In the genomic region with DNA sequence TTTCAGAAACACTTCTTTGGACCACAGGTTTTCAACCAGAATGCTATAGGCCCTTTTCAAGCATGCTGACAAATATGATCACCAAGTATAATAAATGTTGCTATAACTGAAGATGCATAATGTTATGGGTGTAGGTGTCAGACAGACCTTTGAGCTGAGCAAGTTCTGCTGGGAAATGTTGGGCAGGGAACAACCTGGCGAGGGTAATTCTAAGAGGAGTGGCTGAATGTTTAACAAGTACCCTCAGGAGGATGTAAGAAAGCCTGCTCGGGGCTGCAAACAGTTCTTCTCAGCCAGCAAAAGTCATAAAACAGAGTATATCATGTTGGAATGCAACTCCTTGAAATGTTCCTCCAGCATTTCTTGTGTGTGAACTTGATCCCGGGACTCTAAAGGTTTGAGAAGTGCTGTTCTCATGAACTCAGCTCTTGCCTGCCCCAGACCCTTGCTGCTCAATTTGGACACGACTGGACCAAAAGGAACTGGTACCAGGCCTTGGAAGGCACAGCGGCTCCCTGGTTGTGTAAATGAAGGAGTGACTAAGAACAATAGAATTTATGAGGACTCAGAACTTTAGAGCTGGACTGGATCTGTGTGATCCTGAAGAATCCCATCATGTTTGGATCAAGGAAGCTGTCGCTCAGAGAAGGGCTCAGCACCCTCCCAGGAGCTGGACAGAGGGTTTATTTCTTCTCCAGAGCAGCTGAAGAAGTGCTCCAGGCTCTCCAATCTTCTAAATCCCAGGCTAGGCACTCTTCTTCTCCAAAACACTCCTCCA, we compare ENCODE assay signal across 30 cellular contexts.
"Had no signal": no experiment of that assay in that cellular context is flagged by ENCODE, and none has a peak within 500 bp of the region (broad histone marks: within the 10 kb centered on the region; RNA-seq: fewer than 3 reads in every experiment).

No MANE protein-coding gene starts in this region.

- H3K27ac Mint-ChIP-seq: activated CD4-positive, alpha-beta memory T cell treated with anti-CD3 and anti-CD28 coated beads, Interleukin-2, amount 10 ng/mL, durations not matched to agents 7 days and 5 days; activated CD4-positive, alpha-beta T cell treated with anti-CD3 and anti-CD28 coated beads, Interleukin-2, amount 10 ng/mL, durations not matched to agents 7 days and 5 days; activated naive CD4-positive, alpha-beta T cell treated with anti-CD3 and anti-CD28 coated beads, Interleukin-2, amount 50 U/mL, for 72 hours; activated T-cell treated with anti-CD3 and anti-CD28 coated beads, Interleukin-2, amount 50 U/mL, for 24 hours; brain; mesothelial cell of epicardium; neural progenitor cell; type B pancreatic cell; WTC11 had no signal

- H3K27me3 Mint-ChIP-seq: activated CD4-positive, alpha-beta memory T cell treated with anti-CD3 and anti-CD28 coated beads, Interleukin-2, amount 10 ng/mL, durations not matched to agents 7 days and 5 days; activated CD4-positive, alpha-beta T cell treated with anti-CD3 and anti-CD28 coated beads, Interleukin-2, amount 10 ng/mL, durations not matched to agents 7 days and 5 days; activated T-cell treated with anti-CD3 and anti-CD28 coated beads, Interleukin-2, amount 50 U/mL, for 24 hours; naive thymus-derived CD8-positive, alpha-beta T cell; type B pancreatic cell had no signal

- H3K9me3 Mint-ChIP-seq: activated CD4-positive, alpha-beta memory T cell treated with anti-CD3 and anti-CD28 coated beads, Interleukin-2, amount 10 ng/mL, durations not matched to agents 7 days and 5 days; activated CD4-positive, alpha-beta T cell treated with anti-CD3 and anti-CD28 coated beads, Interleukin-2, amount 10 ng/mL, durations not matched to agents 7 days and 5 days; activated naive CD4-positive, alpha-beta T cell treated with anti-CD3 and anti-CD28 coated beads, Interleukin-2, amount 50 U/mL, for 72 hours; activated T-cell treated with anti-CD3 and anti-CD28 coated beads, Interleukin-2, amount 50 U/mL, for 24 hours; brain; mesothelial cell of epicardium; naive thymus-derived CD8-positive, alpha-beta T cell; neural progenitor cell; type B pancreatic cell; WTC11 had no signal

- H3K9me3 ChIP-seq: ascending aorta, gastrocnemius medialis, right atrium auricular region, spleen, thoracic aorta, vagina had no signal

- ATAC-seq: activated naive CD4-positive, alpha-beta T cell treated with anti-CD3 and anti-CD28 coated beads, Interleukin-2, amount 50 U/mL, for 72 hours; gastrocnemius medialis; left cardiac atrium; naive thymus-derived CD8-positive, alpha-beta T cell; WTC11 had no signal

- H3K36me3 Mint-ChIP-seq: activated naive CD4-positive, alpha-beta T cell treated with anti-CD3 and anti-CD28 coated beads, Interleukin-2, amount 50 U/mL, for 72 hours; neural progenitor cell; type B pancreatic cell; WTC11 had no signal

- H3K36me3 ChIP-seq: ascending aorta, cardiac muscle cell, gastrocnemius medialis, neural progenitor cell, right atrium auricular region, spleen, thoracic aorta, vagina had no signal

- DNase-seq: activated CD4-positive, alpha-beta memory T cell treated with anti-CD3 and anti-CD28 coated beads, Interleukin-2, amount 10 ng/mL, durations not matched to agents 7 days and 5 days; activated CD4-positive, alpha-beta T cell treated with anti-CD3 and anti-CD28 coated beads for 1 hour; activated CD4-positive, alpha-beta T cell treated with anti-CD3 and anti-CD28 coated beads, Interleukin-2, amount 10 ng/mL, durations not matched to agents 7 days and 5 days; activated CD8-positive, alpha-beta memory T cell treated with anti-CD3 and anti-CD28 coated beads, Interleukin-2, amount 50 U/mL, for 48 hours; activated gamma-delta T cell treated with Interleukin-2 at 50 U/mL for 16 hours; activated T-cell treated with anti-CD3 and anti-CD28 coated beads, Interleukin-2, amount 50 U/mL, for 24 hours; cerebellar nuclear complex; dorsolateral prefrontal cortex; effector memory CD4-positive, alpha-beta T cell; erythroblast; gastrocnemius medialis; glutamatergic neuron; islet precursor cell; left cardiac atrium; naive thymus-derived CD8-positive, alpha-beta T cell; spleen; stimulated activated naive CD4-positive, alpha-beta T cell; T-helper 2 cell had no signal

- H3K4me3 ChIP-seq: ascending aorta, cardiac muscle cell, coronary artery, dorsolateral prefrontal cortex, gastrocnemius medialis, neural progenitor cell, right atrium auricular region, spleen, thoracic aorta, vagina had no signal

- H3K4me1 ChIP-seq: ascending aorta, vagina had no signal

- H2AFZ ChIP-seq: neural progenitor cell had no signal

- H3K27ac ChIP-seq: ascending aorta, cardiac muscle cell, coronary artery, gastrocnemius medialis, neural progenitor cell, right atrium auricular region, spleen, thoracic aorta, vagina had no signal

- H3K4me3 Mint-ChIP-seq: activated CD4-positive, alpha-beta memory T cell treated with anti-CD3 and anti-CD28 coated beads, Interleukin-2, amount 10 ng/mL, durations not matched to agents 7 days and 5 days; activated CD4-positive, alpha-beta T cell treated with anti-CD3 and anti-CD28 coated beads, Interleukin-2, amount 10 ng/mL, durations not matched to agents 7 days and 5 days; activated T-cell treated with anti-CD3 and anti-CD28 coated beads, Interleukin-2, amount 50 U/mL, for 24 hours; brain; mesothelial cell of epicardium; naive thymus-derived CD8-positive, alpha-beta T cell; neural progenitor cell; type B pancreatic cell; WTC11 had no signal

- H3K4me2 ChIP-seq: neural progenitor cell had no signal

- H3K27me3 ChIP-seq: ascending aorta, cardiac muscle cell, dorsolateral prefrontal cortex, gastrocnemius medialis, neural progenitor cell, right atrium auricular region, spleen, vagina had no signal
